ENCODE assay signal across 8 cellular contexts in the genomic region with DNA sequence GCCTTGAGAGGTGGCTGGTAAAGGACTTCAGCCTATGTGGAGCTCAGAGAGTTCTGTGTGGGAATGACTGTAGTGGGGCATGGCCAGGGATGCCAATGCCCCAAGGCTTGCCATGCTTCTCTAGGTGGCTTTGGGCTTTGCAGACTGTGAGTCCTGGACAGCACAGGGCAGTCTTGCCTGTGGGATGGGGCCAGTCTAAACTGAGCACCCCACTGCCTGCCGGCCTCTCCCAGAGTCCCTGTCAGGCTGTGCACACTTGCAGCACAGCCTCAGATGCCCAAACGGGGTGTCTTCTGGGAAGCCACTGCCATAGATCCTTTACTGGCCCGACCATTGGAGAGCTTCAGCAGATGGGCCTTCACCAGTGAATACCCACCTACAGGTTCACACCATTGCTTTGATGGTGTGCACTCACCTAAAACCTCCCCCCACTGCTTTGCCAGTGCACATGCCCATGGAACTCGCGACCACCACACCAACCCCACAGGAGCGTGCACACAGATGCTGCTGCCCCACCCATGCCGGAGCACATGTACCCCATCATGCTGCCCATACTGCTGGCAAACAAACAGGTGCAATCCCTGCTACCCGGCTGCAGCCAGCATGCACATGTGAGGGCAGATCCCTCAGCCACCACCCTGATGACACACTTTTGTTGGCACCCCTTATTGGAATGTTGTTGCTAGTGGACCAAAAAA.
"Had no signal": no experiment of that assay in that cellular context is flagged by ENCODE, and none has a peak within 500 bp of the region (broad histone marks: within the 10 kb centered on the region; RNA-seq: fewer than 3 reads in every experiment).

No MANE protein-coding gene starts in this region.

- H3K27ac Mint-ChIP-seq: GM23338, H9 had no signal

- ATAC-seq: GM23338, K562 had no signal

- H2AFZ ChIP-seq: GM23338 had no signal

- DNase-seq: H9, HCEC 1CT, IMR-90 had no signal

- H3K4me3 Mint-ChIP-seq: GM23338, H9 had no signal

- H3K4me3 ChIP-seq: GM23338, K562 had no signal

- H3K27ac ChIP-seq: HL-60 had no signal

- H3K4me2 ChIP-seq: GM23338 had no signal

- FAIRE-seq: H1, H54, K562 had no signal

- H3K4me1 Mint-ChIP-seq: GM23338, H9 had no signal
